Comparison of ENCODE assay signal across 24 cellular contexts in the genomic region with DNA sequence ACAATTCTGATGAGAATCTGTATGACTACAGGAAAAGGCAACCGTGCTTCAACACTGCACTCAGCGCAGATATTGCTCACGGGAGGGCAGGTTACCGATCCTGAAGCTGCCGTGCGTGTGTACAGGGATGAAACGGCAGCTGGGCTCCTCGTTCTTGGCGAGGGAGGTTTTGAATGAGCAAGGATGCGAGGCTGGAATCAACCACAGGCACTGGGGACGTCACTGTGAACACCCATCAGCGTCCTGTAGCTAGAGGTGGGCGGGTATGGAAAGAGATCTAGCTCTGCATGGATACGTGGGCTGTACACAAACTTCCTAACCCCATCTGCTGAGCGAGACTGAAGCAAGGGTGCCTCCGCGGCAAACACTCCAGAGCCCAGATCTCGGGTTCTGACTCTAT.
A peak's percentile ranks its signal among the peaks of the same experiment; 100 is the strongest.
DNase-seq lines count a peak whose midpoint lies in the region; ATAC-seq, FAIRE-seq and TF ChIP-seq lines count a peak whose summit lies in the region.
"Had no signal": no experiment of that assay in that cellular context is flagged by ENCODE, and none has a peak within 500 bp of the region (broad histone marks: within the 10 kb centered on the region; RNA-seq: fewer than 3 reads in every experiment).

No MANE protein-coding gene starts in this region.

- no peak overlapping the region for H3K9ac ChIP-seq in kidney (ENCODE audit: low read length in 2 of 2)
- H3K9ac ChIP-seq: parathyroid adenoma had no signal

- no peaks in the 10 kb centered on the region for H3K9me3 ChIP-seq in Peyer's patch
- H3K9me3 ChIP-seq in kidney (ENCODE audit: control insufficient read depth in 1 of 2, low read length in 2 of 2) = no peaks in the 10 kb centered on the region
- H3K9me3 ChIP-seq: Caco-2 had no signal

- H3K27ac ChIP-seq in Peyer's patch (no peak overlapping the region), kidney (ENCODE audit: low read depth in 2 of 2, low read length in 2 of 2) (no peak overlapping the region)
- H3K27ac ChIP-seq: cardiac muscle cell, parathyroid adenoma, VCaP had no signal

- DNase-seq in Ammon's horn (ENCODE audit: low spot score) (peak; percentile 80), Peyer's patch (peak in 2 of 3 donors; percentile 20 to 25), kidney (peak; percentile 53), sciatic nerve (ENCODE audit: low spot score) (peak; percentile 44), NCI-H1092 (lab: John Stamatoyannopoulos, UW) (no peak), EL (no peak)
- DNase-seq: ACHN; activated CD4-positive, alpha-beta T cell treated with anti-CD3 and anti-CD28 coated beads for 48 hours; C1 segment of cervical spinal cord; dermis blood vessel endothelial cell; DMS79 treated with DMSO at 0.1 percent for 48 hours; H7; midbrain; NCI-H1105 treated with DMSO at 0.1 percent for 48 hours; NCI-H2081 treated with DMSO at 0.1 percent for 48 hours; NCI-H82 had no signal

- H3K36me3 ChIP-seq in Peyer's patch (no peaks in the 10 kb centered on the region), kidney (ENCODE audit: control insufficient read depth in 1 of 2, insufficient read depth in 2 of 2, low read length in 2 of 2) (no peaks in the 10 kb centered on the region)
- H3K36me3 ChIP-seq: cardiac muscle cell had no signal

- H3K4me3 ChIP-seq in Peyer's patch (no peak overlapping the region), kidney (ENCODE audit: low read length in 2 of 2) (no peak overlapping the region)
- H3K4me3 ChIP-seq: cardiac muscle cell had no signal

- H3K4me1 ChIP-seq in Peyer's patch = peaks cover 0 to 4% (median 0%) of the 10 kb centered on the region in 4 donors
- H3K4me1 ChIP-seq in kidney (ENCODE audit: control insufficient read depth in 1 of 2, insufficient read depth in 1 of 2, low read depth in 1 of 2, low read length in 2 of 2) = peaks cover 0 to 6% of the 10 kb centered on the region in 2 donors
- H3K4me1 ChIP-seq: Caco-2, parathyroid adenoma had no signal

- TF ChIP-seq CTCF in Peyer's patch (IDR thresholded peaks at IDR 0.05) (no peak), kidney (IDR thresholded peaks at IDR 0.05; ENCODE audit: borderline replicate concordance, extremely low read depth, insufficient read depth) (no peak)

- intact Hi-C loops in kidney (cut with DNase I) (no loop called here), sciatic nerve (cut with DNase I) (no loop called here)

- no peak for TF ChIP-seq POLR2A in Peyer's patch (IDR thresholded peaks at IDR 0.05)

- no peak for ATAC-seq in sciatic nerve
- no peak for ATAC-seq in HG02870 (IDR thresholded peaks at IDR 0.05; ENCODE audit: unreplicated experiment)
- ATAC-seq in GM21381 (IDR thresholded peaks at IDR 0.05; ENCODE audit: unreplicated experiment) = no peak
- ATAC-seq: naive thymus-derived CD8-positive, alpha-beta T cell had no signal

- FAIRE-seq in kidney (lab: Jason Lieb, UNC) = no peak
- FAIRE-seq: endothelial cell of umbilical vein had no signal

- no peaks in the 10 kb centered on the region for H3K27me3 ChIP-seq in Peyer's patch
- H3K27me3 ChIP-seq: cardiac muscle cell had no signal

Comparison
In these comparisons a context has a peak if more than half of its experiments do, and no peak if none do; other contexts are left out.
1. DNase-seq: peak in Ammon's horn (single experiment), Peyer's patch (2 of 3), kidney (single experiment) and sciatic nerve (single experiment); none in NCI-H1092 (single experiment) and EL (single experiment).